In genomic region chr20:37755665-37756064, GRCh38 we compare ENCODE assay signal across 1 cellular context.
TF ChIP-seq lines count a peak whose summit lies in the region.

No MANE protein-coding gene starts in this region.

TF ChIP-seq in H1, 55 proteins besides CTCF, POLR2A, EP300 and RAD21:
- TF ChIP-seq CHD7 (IDR thresholded peaks at IDR 0.05; ENCODE audit: insufficient replicate concordance, low read length) (no peak), RBBP5 (IDR thresholded peaks at IDR 0.05; ENCODE audit: borderline replicate concordance, low read depth, low read length) (no peak), EZH2 (IDR thresholded peaks at IDR 0.05; ENCODE audit: low read depth, low read length, severe bottlenecking) (no peak), GABPA (IDR thresholded peaks at IDR 0.05; ENCODE audit: borderline replicate concordance, insufficient read depth, low read length) (no peak), CTBP2 (IDR thresholded peaks at IDR 0.05; ENCODE audit: borderline replicate concordance, insufficient read depth, insufficient read length, low read length) (no peak), ATF2 (IDR thresholded peaks at IDR 0.05; ENCODE audit: low read length) (no peak), MAX (IDR thresholded peaks at IDR 0.05) (no peak), NANOG (IDR thresholded peaks at IDR 0.05; ENCODE audit: insufficient read depth, low read depth, low read length, poor library complexity, severe bottlenecking) (no peak), RFX5 (IDR thresholded peaks at IDR 0.05; ENCODE audit: borderline replicate concordance, low read depth, low read length) (no peak), SIRT6 (IDR thresholded peaks at IDR 0.05; ENCODE audit: low read length) (no peak), CEBPB (IDR thresholded peaks at IDR 0.05; ENCODE audit: low read depth, low read length) (no peak), SIN3A (conservative IDR thresholded peaks at IDR 0.05 in 1 of 2, IDR thresholded peaks at IDR 0.05 in 1 of 2; ENCODE audit: low read depth in 1 of 2, low read length in 2 of 2) (no peak)
